In the genomic region with DNA sequence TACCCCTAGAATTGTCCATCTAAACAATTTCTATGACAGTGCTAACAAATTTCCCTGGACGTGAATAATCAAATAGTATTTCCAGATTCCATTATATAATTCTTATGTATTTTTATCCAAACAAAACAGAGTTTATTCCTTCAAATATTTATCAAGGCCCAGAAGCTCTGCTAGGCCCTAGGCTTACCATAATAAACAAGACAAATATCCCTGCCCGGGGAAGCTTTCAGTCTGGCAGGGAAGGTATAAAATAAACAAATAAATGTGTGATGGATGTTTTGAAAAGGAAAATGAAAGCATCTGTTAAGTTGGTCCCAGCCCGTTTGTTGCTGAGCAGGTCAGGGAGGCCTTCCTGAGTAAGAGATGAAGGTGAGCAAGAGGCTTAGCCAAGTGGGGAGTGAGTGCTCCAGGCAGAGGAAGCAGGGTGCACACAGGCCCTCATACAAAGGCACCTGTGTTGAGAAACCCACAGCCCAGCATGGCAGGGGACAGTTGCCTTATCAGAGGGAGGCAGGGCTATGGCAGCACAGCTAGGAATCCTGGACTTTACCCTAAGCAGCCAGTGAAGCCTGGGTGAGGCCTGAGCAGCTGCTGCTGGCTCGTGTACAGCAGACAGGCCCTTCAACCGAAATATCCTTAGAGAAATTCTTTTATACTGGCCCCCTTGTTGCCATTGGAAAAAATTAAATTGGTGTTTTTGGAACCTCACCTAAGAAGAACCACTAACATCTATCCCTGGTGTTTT, we compare ENCODE assay signal across 1 cellular context.
A peak's percentile ranks its signal among the peaks of the same experiment; 100 is the strongest.
TF ChIP-seq lines count a peak whose summit lies in the region.

No MANE protein-coding gene starts in this region.

TF ChIP-seq in HepG2, 621 proteins besides CTCF, POLR2A, EP300 and RAD21 (continued from another document and continues in another):
- TF ChIP-seq, protein P1, sequence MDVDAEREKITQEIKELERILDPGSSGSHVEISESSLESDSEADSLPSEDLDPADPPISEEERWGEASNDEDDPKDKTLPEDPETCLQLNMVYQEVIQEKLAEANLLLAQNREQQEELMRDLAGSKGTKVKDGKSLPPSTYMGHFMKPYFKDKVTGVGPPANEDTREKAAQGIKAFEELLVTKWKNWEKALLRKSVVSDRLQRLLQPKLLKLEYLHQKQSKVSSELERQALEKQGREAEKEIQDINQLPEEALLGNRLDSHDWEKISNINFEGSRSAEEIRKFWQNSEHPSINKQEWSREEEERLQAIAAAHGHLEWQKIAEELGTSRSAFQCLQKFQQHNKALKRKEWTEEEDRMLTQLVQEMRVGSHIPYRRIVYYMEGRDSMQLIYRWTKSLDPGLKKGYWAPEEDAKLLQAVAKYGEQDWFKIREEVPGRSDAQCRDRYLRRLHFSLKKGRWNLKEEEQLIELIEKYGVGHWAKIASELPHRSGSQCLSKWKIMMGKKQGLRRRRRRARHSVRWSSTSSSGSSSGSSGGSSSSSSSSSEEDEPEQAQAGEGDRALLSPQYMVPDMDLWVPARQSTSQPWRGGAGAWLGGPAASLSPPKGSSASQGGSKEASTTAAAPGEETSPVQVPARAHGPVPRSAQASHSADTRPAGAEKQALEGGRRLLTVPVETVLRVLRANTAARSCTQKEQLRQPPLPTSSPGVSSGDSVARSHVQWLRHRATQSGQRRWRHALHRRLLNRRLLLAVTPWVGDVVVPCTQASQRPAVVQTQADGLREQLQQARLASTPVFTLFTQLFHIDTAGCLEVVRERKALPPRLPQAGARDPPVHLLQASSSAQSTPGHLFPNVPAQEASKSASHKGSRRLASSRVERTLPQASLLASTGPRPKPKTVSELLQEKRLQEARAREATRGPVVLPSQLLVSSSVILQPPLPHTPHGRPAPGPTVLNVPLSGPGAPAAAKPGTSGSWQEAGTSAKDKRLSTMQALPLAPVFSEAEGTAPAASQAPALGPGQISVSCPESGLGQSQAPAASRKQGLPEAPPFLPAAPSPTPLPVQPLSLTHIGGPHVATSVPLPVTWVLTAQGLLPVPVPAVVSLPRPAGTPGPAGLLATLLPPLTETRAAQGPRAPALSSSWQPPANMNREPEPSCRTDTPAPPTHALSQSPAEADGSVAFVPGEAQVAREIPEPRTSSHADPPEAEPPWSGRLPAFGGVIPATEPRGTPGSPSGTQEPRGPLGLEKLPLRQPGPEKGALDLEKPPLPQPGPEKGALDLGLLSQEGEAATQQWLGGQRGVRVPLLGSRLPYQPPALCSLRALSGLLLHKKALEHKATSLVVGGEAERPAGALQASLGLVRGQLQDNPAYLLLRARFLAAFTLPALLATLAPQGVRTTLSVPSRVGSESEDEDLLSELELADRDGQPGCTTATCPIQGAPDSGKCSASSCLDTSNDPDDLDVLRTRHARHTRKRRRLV (CRISPR knock-in tag; IDR thresholded peaks at IDR 0.05), result no peak
- TF ChIP-seq ZNF790 (CRISPR knock-in tag; IDR thresholded peaks at IDR 0.05; ENCODE audit: borderline replicate concordance) (0 out of 2 replicates have a peak, but pooled peaks have one; percentile 61), ZBTB7A (CRISPR knock-in tag; IDR thresholded peaks at IDR 0.05) (no peak; the same call in 1 of the 2 replicates), NFE2 (CRISPR knock-in tag; IDR thresholded peaks at IDR 0.05) (no peak), HDAC2 (CRISPR knock-in tag; IDR thresholded peaks at IDR 0.05) (peak; percentile 95), ZNF839 (CRISPR knock-in tag; IDR thresholded peaks at IDR 0.05; ENCODE audit: borderline replicate concordance) (no peak), SALL1 (CRISPR knock-in tag; IDR thresholded peaks at IDR 0.05) (peak; percentile 98), ZNF367 (CRISPR knock-in tag; IDR thresholded peaks at IDR 0.05; ENCODE audit: borderline replicate concordance) (no peak), ZNF264 (CRISPR knock-in tag; IDR thresholded peaks at IDR 0.05) (peak; percentile 97), TCF7L2 (IDR thresholded peaks at IDR 0.05; ENCODE audit: low read depth, low read length) (no peak), ZNF251 (CRISPR knock-in tag; IDR thresholded peaks at IDR 0.05) (no peak), NFRKB (IDR thresholded peaks at IDR 0.05) (no peak), ZNF501 (CRISPR knock-in tag; IDR thresholded peaks at IDR 0.05) (no peak; the same call in 1 of the 2 replicates), ZNF878 (CRISPR knock-in tag; IDR thresholded peaks at IDR 0.05) (peak; percentile 25; the same call in 1 of the 2 replicates), ZNF569 (CRISPR knock-in tag; IDR thresholded peaks at IDR 0.05; ENCODE audit: borderline replicate concordance) (no peak), ZNF432 (CRISPR knock-in tag; IDR thresholded peaks at IDR 0.05; ENCODE audit: borderline replicate concordance) (no peak), RXRB (CRISPR knock-in tag; IDR thresholded peaks at IDR 0.05; ENCODE audit: borderline replicate concordance) (peak; percentile 81), SRSF4 (IDR thresholded peaks at IDR 0.05; ENCODE audit: low read depth, low read length, poor library complexity, severe bottlenecking) (no peak), ZNF430 (CRISPR knock-in tag; IDR thresholded peaks at IDR 0.05) (peak; percentile 36; the same call in 1 of the 2 replicates), ZSCAN20 (CRISPR knock-in tag; IDR thresholded peaks at IDR 0.05; ENCODE audit: borderline replicate concordance) (no peak), ETV5 (CRISPR knock-in tag; IDR thresholded peaks at IDR 0.05; ENCODE audit: borderline replicate concordance) (peak; percentile 64; the same call in 1 of the 2 replicates), MTF1 (CRISPR knock-in tag; IDR thresholded peaks at IDR 0.05) (no peak), ZNF317 (CRISPR knock-in tag; IDR thresholded peaks at IDR 0.05) (no peak), ZNF510 (CRISPR knock-in tag; IDR thresholded peaks at IDR 0.05; ENCODE audit: low read depth) (no peak), HNRNPL (IDR thresholded peaks at IDR 0.05; ENCODE audit: low read depth, low read length) (peak; percentile 65; the same call in 1 of the 2 replicates), ZNF17 (CRISPR knock-in tag; IDR thresholded peaks at IDR 0.05) (no peak), ZNF354B (CRISPR knock-in tag; IDR thresholded peaks at IDR 0.05) (no peak), MIXL1 (CRISPR knock-in tag; IDR thresholded peaks at IDR 0.05) (peak; percentile 87), ZNF549 (CRISPR knock-in tag; IDR thresholded peaks at IDR 0.05) (no peak), POLR2G (IDR thresholded peaks at IDR 0.05; ENCODE audit: low read depth, low read length) (peak; percentile 90)
- TF ChIP-seq, protein P2, sequence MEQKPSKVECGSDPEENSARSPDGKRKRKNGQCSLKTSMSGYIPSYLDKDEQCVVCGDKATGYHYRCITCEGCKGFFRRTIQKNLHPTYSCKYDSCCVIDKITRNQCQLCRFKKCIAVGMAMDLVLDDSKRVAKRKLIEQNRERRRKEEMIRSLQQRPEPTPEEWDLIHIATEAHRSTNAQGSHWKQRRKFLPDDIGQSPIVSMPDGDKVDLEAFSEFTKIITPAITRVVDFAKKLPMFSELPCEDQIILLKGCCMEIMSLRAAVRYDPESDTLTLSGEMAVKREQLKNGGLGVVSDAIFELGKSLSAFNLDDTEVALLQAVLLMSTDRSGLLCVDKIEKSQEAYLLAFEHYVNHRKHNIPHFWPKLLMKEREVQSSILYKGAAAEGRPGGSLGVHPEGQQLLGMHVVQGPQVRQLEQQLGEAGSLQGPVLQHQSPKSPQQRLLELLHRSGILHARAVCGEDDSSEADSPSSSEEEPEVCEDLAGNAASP (CRISPR knock-in tag; IDR thresholded peaks at IDR 0.05; ENCODE audit: borderline replicate concordance), result no peak; the same call in 1 of the 2 replicates
- TF ChIP-seq, protein P3, sequence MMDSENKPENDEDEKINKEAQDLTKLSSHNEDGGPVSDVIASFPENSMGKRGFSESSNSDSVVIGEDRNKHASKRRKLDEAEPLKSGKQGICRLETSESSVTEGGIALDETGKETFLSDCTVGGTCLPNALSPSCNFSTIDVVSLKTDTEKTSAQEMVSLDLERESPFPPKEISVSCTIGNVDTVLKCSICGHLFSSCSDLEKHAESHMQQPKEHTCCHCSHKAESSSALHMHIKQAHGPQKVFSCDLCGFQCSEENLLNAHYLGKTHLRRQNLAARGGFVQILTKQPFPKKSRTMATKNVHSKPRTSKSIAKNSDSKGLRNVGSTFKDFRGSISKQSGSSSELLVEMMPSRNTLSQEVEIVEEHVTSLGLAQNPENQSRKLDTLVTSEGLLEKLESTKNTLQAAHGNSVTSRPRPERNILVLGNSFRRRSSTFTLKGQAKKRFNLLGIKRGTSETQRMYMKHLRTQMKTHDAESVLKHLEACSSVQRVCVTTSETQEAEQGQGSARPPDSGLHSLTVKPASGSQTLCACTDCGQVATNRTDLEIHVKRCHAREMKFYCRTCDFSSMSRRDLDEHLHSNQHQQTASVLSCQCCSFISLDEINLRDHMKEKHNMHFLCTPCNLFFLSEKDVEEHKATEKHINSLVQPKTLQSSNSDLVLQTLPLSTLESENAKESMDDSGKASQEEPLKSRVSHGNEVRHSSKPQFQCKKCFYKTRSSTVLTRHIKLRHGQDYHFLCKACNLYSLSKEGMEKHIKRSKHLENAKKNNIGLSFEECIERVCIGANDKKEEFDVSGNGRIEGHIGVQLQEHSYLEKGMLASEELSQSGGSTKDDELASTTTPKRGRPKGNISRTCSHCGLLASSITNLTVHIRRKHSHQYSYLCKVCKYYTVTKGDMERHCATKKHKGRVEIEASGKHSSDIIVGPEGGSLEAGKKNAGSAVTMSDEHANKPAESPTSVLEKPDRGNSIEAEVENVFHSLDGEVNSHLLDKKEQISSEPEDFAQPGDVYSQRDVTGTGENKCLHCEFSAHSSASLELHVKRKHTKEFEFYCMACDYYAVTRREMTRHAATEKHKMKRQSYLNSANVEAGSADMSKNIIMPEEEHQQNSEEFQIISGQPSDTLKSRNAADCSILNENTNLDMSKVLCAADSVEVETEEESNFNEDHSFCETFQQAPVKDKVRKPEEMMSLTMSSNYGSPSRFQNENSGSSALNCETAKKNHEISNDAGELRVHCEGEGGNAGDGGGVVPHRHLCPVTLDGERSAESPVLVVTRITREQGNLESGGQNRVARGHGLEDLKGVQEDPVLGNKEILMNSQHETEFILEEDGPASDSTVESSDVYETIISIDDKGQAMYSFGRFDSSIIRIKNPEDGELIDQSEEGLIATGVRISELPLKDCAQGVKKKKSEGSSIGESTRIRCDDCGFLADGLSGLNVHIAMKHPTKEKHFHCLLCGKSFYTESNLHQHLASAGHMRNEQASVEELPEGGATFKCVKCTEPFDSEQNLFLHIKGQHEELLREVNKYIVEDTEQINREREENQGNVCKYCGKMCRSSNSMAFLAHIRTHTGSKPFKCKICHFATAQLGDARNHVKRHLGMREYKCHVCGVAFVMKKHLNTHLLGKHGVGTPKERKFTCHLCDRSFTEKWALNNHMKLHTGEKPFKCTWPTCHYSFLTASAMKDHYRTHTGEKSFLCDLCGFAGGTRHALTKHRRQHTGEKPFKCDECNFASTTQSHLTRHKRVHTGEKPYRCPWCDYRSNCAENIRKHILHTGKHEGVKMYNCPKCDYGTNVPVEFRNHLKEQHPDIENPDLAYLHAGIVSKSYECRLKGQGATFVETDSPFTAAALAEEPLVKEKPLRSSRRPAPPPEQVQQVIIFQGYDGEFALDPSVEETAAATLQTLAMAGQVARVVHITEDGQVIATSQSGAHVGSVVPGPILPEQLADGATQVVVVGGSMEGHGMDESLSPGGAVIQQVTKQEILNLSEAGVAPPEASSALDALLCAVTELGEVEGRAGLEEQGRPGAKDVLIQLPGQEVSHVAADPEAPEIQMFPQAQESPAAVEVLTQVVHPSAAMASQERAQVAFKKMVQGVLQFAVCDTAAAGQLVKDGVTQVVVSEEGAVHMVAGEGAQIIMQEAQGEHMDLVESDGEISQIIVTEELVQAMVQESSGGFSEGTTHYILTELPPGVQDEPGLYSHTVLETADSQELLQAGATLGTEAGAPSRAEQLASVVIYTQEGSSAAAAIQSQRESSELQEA (CRISPR knock-in tag; IDR thresholded peaks at IDR 0.05; ENCODE audit: not compliant biosample characterization), result peak; percentile 48
- TF ChIP-seq, protein P4, sequence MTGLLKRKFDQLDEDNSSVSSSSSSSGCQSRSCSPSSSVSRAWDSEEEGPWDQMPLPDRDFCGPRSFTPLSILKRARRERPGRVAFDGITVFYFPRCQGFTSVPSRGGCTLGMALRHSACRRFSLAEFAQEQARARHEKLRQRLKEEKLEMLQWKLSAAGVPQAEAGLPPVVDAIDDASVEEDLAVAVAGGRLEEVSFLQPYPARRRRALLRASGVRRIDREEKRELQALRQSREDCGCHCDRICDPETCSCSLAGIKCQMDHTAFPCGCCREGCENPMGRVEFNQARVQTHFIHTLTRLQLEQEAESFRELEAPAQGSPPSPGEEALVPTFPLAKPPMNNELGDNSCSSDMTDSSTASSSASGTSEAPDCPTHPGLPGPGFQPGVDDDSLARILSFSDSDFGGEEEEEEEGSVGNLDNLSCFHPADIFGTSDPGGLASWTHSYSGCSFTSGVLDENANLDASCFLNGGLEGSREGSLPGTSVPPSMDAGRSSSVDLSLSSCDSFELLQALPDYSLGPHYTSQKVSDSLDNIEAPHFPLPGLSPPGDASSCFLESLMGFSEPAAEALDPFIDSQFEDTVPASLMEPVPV (CRISPR knock-in tag; IDR thresholded peaks at IDR 0.05), result no peak
- TF ChIP-seq, protein P5, sequence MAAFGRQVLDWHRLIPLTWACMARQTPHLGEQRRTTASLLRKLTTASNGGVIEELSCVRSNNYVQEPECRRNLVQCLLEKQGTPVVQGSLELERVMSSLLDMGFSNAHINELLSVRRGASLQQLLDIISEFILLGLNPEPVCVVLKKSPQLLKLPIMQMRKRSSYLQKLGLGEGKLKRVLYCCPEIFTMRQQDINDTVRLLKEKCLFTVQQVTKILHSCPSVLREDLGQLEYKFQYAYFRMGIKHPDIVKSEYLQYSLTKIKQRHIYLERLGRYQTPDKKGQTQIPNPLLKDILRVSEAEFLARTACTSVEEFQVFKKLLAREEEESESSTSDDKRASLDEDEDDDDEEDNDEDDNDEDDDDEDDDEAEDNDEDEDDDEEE (CRISPR knock-in tag; IDR thresholded peaks at IDR 0.05), result no peak
- TF ChIP-seq, protein P6, sequence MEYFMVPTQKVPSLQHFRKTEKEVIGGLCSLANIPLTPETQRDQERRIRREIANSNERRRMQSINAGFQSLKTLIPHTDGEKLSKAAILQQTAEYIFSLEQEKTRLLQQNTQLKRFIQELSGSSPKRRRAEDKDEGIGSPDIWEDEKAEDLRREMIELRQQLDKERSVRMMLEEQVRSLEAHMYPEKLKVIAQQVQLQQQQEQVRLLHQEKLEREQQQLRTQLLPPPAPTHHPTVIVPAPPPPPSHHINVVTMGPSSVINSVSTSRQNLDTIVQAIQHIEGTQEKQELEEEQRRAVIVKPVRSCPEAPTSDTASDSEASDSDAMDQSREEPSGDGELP (IDR thresholded peaks at IDR 0.05; ENCODE audit: borderline replicate concordance, low read depth), result peak; percentile 83; the same call in 1 of the 2 replicates
- TF ChIP-seq, protein P7, sequence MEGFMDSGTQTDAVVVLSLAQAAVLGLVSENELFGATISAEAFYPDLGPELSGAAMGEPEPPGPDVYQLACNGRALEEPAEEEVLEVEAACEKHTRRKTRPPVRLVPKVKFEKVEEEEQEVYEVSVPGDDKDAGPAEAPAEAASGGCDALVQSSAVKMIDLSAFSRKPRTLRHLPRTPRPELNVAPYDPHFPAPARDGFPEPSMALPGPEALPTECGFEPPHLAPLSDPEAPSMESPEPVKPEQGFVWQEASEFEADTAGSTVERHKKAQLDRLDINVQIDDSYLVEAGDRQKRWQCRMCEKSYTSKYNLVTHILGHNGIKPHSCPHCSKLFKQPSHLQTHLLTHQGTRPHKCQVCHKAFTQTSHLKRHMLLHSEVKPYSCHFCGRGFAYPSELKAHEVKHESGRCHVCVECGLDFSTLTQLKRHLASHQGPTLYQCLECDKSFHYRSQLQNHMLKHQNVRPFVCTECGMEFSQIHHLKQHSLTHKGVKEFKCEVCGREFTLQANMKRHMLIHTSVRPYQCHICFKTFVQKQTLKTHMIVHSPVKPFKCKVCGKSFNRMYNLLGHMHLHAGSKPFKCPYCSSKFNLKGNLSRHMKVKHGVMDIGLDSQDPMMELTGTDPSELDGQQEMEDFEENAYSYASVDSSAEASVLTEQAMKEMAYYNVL (CRISPR knock-in tag; IDR thresholded peaks at IDR 0.05; ENCODE audit: borderline replicate concordance), result peak; percentile 41; the same call in 1 of the 2 replicates
